15 cellular contexts compared by ENCODE assay signal in the genomic region with DNA sequence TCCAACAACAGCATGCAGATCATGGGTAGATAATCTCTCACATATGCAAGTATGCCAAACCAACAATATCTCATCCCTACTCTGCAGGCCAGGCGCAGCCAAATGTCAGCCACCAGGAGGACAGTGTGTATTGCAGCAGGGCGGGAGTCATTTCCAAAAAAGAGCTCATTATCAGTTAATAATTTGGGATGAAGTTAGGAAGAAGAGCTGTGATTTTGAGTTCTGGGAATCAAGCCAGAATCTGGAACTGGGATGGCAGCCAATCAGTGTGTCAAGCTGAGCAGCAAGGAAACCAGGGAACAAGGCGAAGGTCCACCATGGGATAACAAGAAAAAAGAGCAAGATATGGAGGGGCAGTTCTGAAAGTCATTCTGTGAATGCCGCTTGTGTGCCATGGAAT.
DNase-seq lines count a peak whose midpoint lies in the region; ATAC-seq and TF ChIP-seq lines count a peak whose summit lies in the region.
"Had no signal": no experiment of that assay in that cellular context is flagged by ENCODE, and none has a peak within 500 bp of the region (broad histone marks: within the 10 kb centered on the region; RNA-seq: fewer than 3 reads in every experiment).

No MANE protein-coding gene starts in this region.

- DNase-seq in A673 (ENCODE audit: low spot score) (peak; percentile 17), NCI-H1694 treated with DMSO at 0.1 percent for 48 hours (lab: John Stamatoyannopoulos, UW) (peak; percentile 1), endodermal cell (no peak), right cardiac atrium (peak; percentile 36 to 69 (median 62))
- no peak for DNase-seq in stimulated activated CD4-positive, alpha-beta T cell treated with anti-CD3 and anti-CD28 coated beads, Interleukin-1b, Interleukin-23, amount 100 ng/mL, for 48 hours
- DNase-seq in activated naive CD4-positive, alpha-beta T cell (lab: John Stamatoyannopoulos, UW), result no peak
- DNase-seq: ACHN; activated naive CD4-positive, alpha-beta T cell treated with anti-CD3 and anti-CD28 coated beads for 36 hours; lower lobe of right lung; T-helper 2 cell had no signal

- H3K4me1 ChIP-seq in A673 (ENCODE audit: insufficient read depth, low read length, poor library complexity, severe bottlenecking), result no peaks in the 10 kb centered on the region
- H3K4me1 ChIP-seq in endodermal cell (ENCODE audit: control insufficient read depth, insufficient read depth, low read length), result no peaks in the 10 kb centered on the region
- H3K4me1 ChIP-seq in right cardiac atrium (ENCODE audit: control insufficient read depth, insufficient read depth, low read length), result peaks cover 4% of the 10 kb centered on the region
- H3K4me1 ChIP-seq: lower lobe of right lung had no signal

- no peaks in the 10 kb centered on the region for H3K27me3 Mint-ChIP-seq in endodermal cell (ENCODE audit: insufficient read depth)

- POLR2A ChIA-PET in A673 (lab: Charles Lee; ENCODE audit: low non-redundant PET), result no interaction called here

- no peak overlapping the region for H3K4me3 ChIP-seq in A673 (ENCODE audit: low read depth, low read length, poor library complexity, severe bottlenecking)
- H3K4me3 ChIP-seq in endodermal cell (ENCODE audit: low read length), result no peak overlapping the region
- H3K4me3 ChIP-seq in right cardiac atrium (ENCODE audit: low read length), result no peak overlapping the region
- H3K4me3 ChIP-seq: lower lobe of right lung, thoracic aorta had no signal

- no peaks in the 10 kb centered on the region for H3K36me3 Mint-ChIP-seq in endodermal cell (ENCODE audit: low read depth)

- H3K36me3 ChIP-seq in A673 (ENCODE audit: insufficient read depth, low read length, poor library complexity, severe bottlenecking) (no peaks in the 10 kb centered on the region), endodermal cell (ENCODE audit: control insufficient read depth, insufficient read depth, low read length) (no peaks in the 10 kb centered on the region)
- H3K36me3 ChIP-seq: lower lobe of right lung, thoracic aorta had no signal

- intact Hi-C loops in A673 (cut with micrococcal nuclease; ENCODE audit: unreplicated experiment), result no loop called here
- intact Hi-C loops in right cardiac atrium (cut with DNase I), result no loop called here

- TF ChIP-seq CTCF in A673 (conservative IDR thresholded peaks at IDR 0.05; ENCODE audit: low read depth, low read length) (no peak), endodermal cell (conservative IDR thresholded peaks at IDR 0.05) (peak; percentile 31)

- 65 to 90% methylated on average over 2 to 4 of the region's 4 CpGs for WGBS in endodermal cell (ENCODE audit: insufficient coverage in 1 of 2, insufficient read length in 1 of 2), 2 experiments
- WGBS in right cardiac atrium, result 27% methylated on average over 4 of the region's 4 CpGs

- H3K27ac ChIP-seq in A673 (ENCODE audit: low read depth, low read length, poor library complexity, severe bottlenecking) (no peak overlapping the region), endodermal cell (ENCODE audit: low read depth, low read length) (no peak overlapping the region), right cardiac atrium (ENCODE audit: low read length) (peak overlapping the region; percentile 26)
- H3K27ac ChIP-seq: lower lobe of right lung, thoracic aorta had no signal

- ATAC-seq in right cardiac atrium (peak; percentile 55 to 87), GM18502 (IDR thresholded peaks at IDR 0.05; ENCODE audit: poor library complexity, unreplicated experiment) (no peak), HG03432 (IDR thresholded peaks at IDR 0.05; ENCODE audit: unreplicated experiment) (no peak)
- ATAC-seq: lower lobe of right lung; natural killer cell treated with Interleukin-12 subunit alpha and Interleukin-12 subunit beta and Interleukin-15 and Interleukin-18, amount 100 ng/mL, for 72 hours had no signal

- CTCF ChIA-PET in A673 (lab: Charles Lee), result no interaction called here

- H3K27ac Mint-ChIP-seq in endodermal cell, result no peak overlapping the region
- H3K27ac Mint-ChIP-seq: activated naive CD4-positive, alpha-beta T cell treated with anti-CD3 and anti-CD28 coated beads for 36 hours; natural killer cell treated with Interleukin-12 subunit alpha and Interleukin-12 subunit beta and Interleukin-15 and Interleukin-18, amount 100 ng/mL, for 72 hours had no signal

- no peak overlapping the region for H3K9ac ChIP-seq in endodermal cell (ENCODE audit: extremely low read depth, low read length, poor library complexity, severe bottlenecking)

- no peaks in the 10 kb centered on the region for H3K9me3 ChIP-seq in A673 (ENCODE audit: low read depth, low read length, poor library complexity, severe bottlenecking)
- peaks cover 8% of the 10 kb centered on the region for H3K9me3 ChIP-seq in endodermal cell (ENCODE audit: control insufficient read depth, low read length)
- H3K9me3 ChIP-seq in right cardiac atrium (ENCODE audit: control insufficient read depth, low read length), result no peaks in the 10 kb centered on the region
- H3K9me3 ChIP-seq: lower lobe of right lung, thoracic aorta had no signal

- no peak overlapping the region for H3K4me3 Mint-ChIP-seq in endodermal cell
- H3K4me3 Mint-ChIP-seq: activated naive CD4-positive, alpha-beta T cell treated with anti-CD3 and anti-CD28 coated beads for 36 hours; central memory CD8-positive, alpha-beta T cell; natural killer cell treated with Interleukin-12 subunit alpha and Interleukin-12 subunit beta and Interleukin-15 and Interleukin-18, amount 100 ng/mL, for 72 hours had no signal

- no TSS peak for BruUV-seq in A673 (replicated peaks; lab: Mats Ljungman, UMichigan)

- peaks cover 18% of the 10 kb centered on the region for H3K9me3 Mint-ChIP-seq in endodermal cell
- H3K9me3 Mint-ChIP-seq: central memory CD8-positive, alpha-beta T cell had no signal

- peaks cover 13% of the 10 kb centered on the region for H3K4me1 Mint-ChIP-seq in endodermal cell
- H3K4me1 Mint-ChIP-seq: central memory CD8-positive, alpha-beta T cell had no signal

- no peaks in the 10 kb centered on the region for H3K27me3 ChIP-seq in A673 (replicated peaks; ENCODE audit: insufficient read depth, low read depth, low read length, poor library complexity)
- no peaks in the 10 kb centered on the region for H3K27me3 ChIP-seq in endodermal cell (ENCODE audit: control insufficient read depth, insufficient read depth, low read length, poor library complexity, severe bottlenecking)
- no peaks in the 10 kb centered on the region for H3K27me3 ChIP-seq in right cardiac atrium (ENCODE audit: control insufficient read depth, insufficient read depth)

Comparison
In these comparisons a context has a peak if more than half of its experiments do, and no peak if none do; other contexts are left out.
1. DNase-seq: peak in A673 (single experiment), NCI-H1694 treated with DMSO at 0.1 percent for 48 hours (single experiment) and right cardiac atrium (3 of 3); none in endodermal cell (single experiment), stimulated activated CD4-positive, alpha-beta T cell treated with anti-CD3 and anti-CD28 coated beads, Interleukin-1b, Interleukin-23, amount 100 ng/mL, for 48 hours (single experiment) and activated naive CD4-positive, alpha-beta T cell (0 of 4).
2. ATAC-seq: peak in right cardiac atrium (2 of 2); none in GM18502 (single experiment) and HG03432 (single experiment).